In genomic region chr11:128523616-128524015, GRCh38 we compare ENCODE assay signal across 9 cellular contexts.
DNase-seq lines count a peak whose midpoint lies in the region; ATAC-seq and TF ChIP-seq lines count a peak whose summit lies in the region.
"Had no signal": no experiment of that assay in that cellular context is flagged by ENCODE, and none has a peak within 500 bp of the region (broad histone marks: within the 10 kb centered on the region; RNA-seq: fewer than 3 reads in every experiment).

No MANE protein-coding gene starts in this region.

- H3K27ac Mint-ChIP-seq in activated T-cell treated with anti-CD3 and anti-CD28 coated beads, Interleukin-2, amount 50 U/mL, for 72 hours: peak overlapping the region; percentile 99

- H3K9me3 ChIP-seq in lower lobe of right lung: no peaks in the 10 kb centered on the region
- H3K9me3 ChIP-seq in upper lobe of left lung: no peaks in the 10 kb centered on the region

- 47 to 56% methylated on average over 2 of the region's 2 CpGs for WGBS in upper lobe of left lung, 2 donors

- H3K4me1 Mint-ChIP-seq in activated T-cell treated with anti-CD3 and anti-CD28 coated beads, Interleukin-2, amount 50 U/mL, for 72 hours (ENCODE audit: low read depth): peaks cover 60% of the 10 kb centered on the region

- H3K27me3 ChIP-seq in lower lobe of right lung (ENCODE audit: low read depth) (no peaks in the 10 kb centered on the region), upper lobe of left lung (no peaks in the 10 kb centered on the region)

- H3K4me3 ChIP-seq in astrocyte of the cerebellum (ENCODE audit: low read depth, low read length) (no peak overlapping the region), lower lobe of right lung (peak overlapping the region; percentile 71), upper lobe of left lung (no peak overlapping the region)

- TF ChIP-seq CTCF in astrocyte of the cerebellum (IDR thresholded peaks at IDR 0.05; ENCODE audit: low read depth, low read length, missing control alignments) (no peak), lower lobe of right lung (IDR thresholded peaks at IDR 0.05) (no peak), upper lobe of left lung (IDR thresholded peaks at IDR 0.05) (no peak)

- peaks cover 28% of the 10 kb centered on the region in 2 donors for H3K36me3 Mint-ChIP-seq in activated T-cell treated with anti-CD3 and anti-CD28 coated beads, Interleukin-2, amount 50 U/mL, for 72 hours (ENCODE audit: insufficient read depth in 2 of 2)

- no peaks in the 10 kb centered on the region for H3K27me3 Mint-ChIP-seq in activated T-cell treated with anti-CD3 and anti-CD28 coated beads, Interleukin-2, amount 50 U/mL, for 72 hours (ENCODE audit: low read depth)

- no peak for ATAC-seq in activated T-cell treated with anti-CD3 and anti-CD28 coated beads, Interleukin-2, amount 50 U/mL, for 72 hours (replicated peaks in 1 of 2)
- ATAC-seq in lower lobe of right lung: no peak
- ATAC-seq in upper lobe of left lung (ENCODE audit: low FRiP score in 2 of 2): no peak
- ATAC-seq in HG02970 (IDR thresholded peaks at IDR 0.05; ENCODE audit: low FRiP score, unreplicated experiment): no peak

- peak overlapping the region; percentile 95 for H3K4me3 Mint-ChIP-seq in activated T-cell treated with anti-CD3 and anti-CD28 coated beads, Interleukin-2, amount 50 U/mL, for 72 hours

- H3K9me3 Mint-ChIP-seq in activated T-cell treated with anti-CD3 and anti-CD28 coated beads, Interleukin-2, amount 50 U/mL, for 72 hours: no peaks in the 10 kb centered on the region

- no peak for TF ChIP-seq POLR2A in upper lobe of left lung (IDR thresholded peaks at IDR 0.05)

- intact Hi-C loops in lower lobe of right lung (cut with DNase I): no loop called here

- in situ Hi-C loops in astrocyte of the cerebellum (cut with HindIII; ENCODE audit: low sequenced_read_pairs): loop anchor here (10.0 to 25.0 kb wide), 2 partner anchors 89 to 339 kb away; no protein-coding TSS in a partner anchor

- no peaks in the 10 kb centered on the region for H3K36me3 ChIP-seq in lower lobe of right lung
- no peaks in the 10 kb centered on the region for H3K36me3 ChIP-seq in upper lobe of left lung

- peak overlapping the region; percentile 95 for H3K27ac ChIP-seq in lower lobe of right lung
- H3K27ac ChIP-seq in upper lobe of left lung: peak overlapping the region; percentile 93 to 98 (median 98)
- no peak overlapping the region for H3K27ac ChIP-seq in substantia nigra (ENCODE audit: low read depth, low read length, poor library complexity, severe bottlenecking)

- no peak for TF ChIP-seq EP300 in upper lobe of left lung (IDR thresholded peaks at IDR 0.05)

- H3K4me1 ChIP-seq in lower lobe of right lung: peaks cover 43% of the 10 kb centered on the region
- H3K4me1 ChIP-seq in upper lobe of left lung: peaks cover 28 to 35% (median 32%) of the 10 kb centered on the region in 4 donors

- DNase-seq in activated T-cell treated with anti-CD3 and anti-CD28 coated beads, Interleukin-2, amount 50 U/mL, for 72 hours: no peak
- DNase-seq in activated T-cell treated with anti-CD3 and anti-CD28 coated beads, Interleukin-2, amount 50 U/mL, for 1 hour: no peak
- DNase-seq in astrocyte of the cerebellum (ENCODE audit: low read depth) (peak; percentile 63), lower lobe of right lung (no peak), upper lobe of left lung (no peak), substantia nigra (lab: John Stamatoyannopoulos, UW) (no peak), NCI-H1436 treated with DMSO at 0.1 percent for 48 hours (lab: John Stamatoyannopoulos, UW) (no peak)
- DNase-seq: NCI-H146 had no signal
